Comparison of ENCODE assay signal across 8 cellular contexts in the genomic region with DNA sequence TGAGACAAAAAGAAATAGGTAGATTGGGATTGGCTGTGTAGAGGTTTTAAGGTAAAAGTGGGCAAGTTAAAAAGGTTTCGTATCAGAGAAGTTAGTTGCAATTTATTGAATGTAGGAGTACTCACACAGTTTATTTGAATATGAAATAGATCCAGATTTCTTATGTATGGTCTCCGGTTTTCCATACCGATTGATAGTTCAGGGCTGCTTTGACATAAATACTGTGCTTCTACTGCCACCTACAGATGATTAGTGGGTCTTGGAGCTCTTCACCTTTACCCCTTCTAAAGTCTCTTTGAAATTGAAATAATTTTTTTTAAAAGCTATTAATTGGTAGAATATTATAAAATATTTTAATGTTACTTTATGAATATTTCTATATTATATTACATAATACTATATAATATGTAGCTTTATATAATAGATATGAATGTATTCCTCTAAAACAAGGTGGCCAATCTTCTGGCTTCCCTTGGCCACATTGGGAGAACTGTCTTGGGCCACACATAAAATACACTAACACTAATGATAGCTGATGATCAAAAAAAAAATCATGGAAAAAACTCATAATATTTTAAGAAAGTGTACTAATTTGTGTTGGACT. TPM values are rescaled to one million over a fixed set of nuclear protein-coding genes. Genes with fewer than 3 reads are reported as not detected.
A peak's percentile ranks its signal among the peaks of the same experiment; 100 is the strongest.
DNase-seq lines count a peak whose midpoint lies in the region; ATAC-seq, FAIRE-seq and TF ChIP-seq lines count a peak whose summit lies in the region.

No MANE protein-coding gene starts in this region.

- WGBS in H1 (ENCODE audit: extremely low coverage in 1 of 2, insufficient coverage in 1 of 2, insufficient read length in 1 of 2, insufficient replicate concordance in 2 of 2, low coverage in 1 of 2, low lambda C conversion rate in 2 of 2, missing lambda C conversion rate in 1 of 2), 2 experiments = 71% methylated on average over 3 of the region's 3 CpGs; no CpG with 5 or more reads in 1 of the 2 experiments

- peak; percentile 77 to 80 for TF ChIP-seq RAD21 in H1 (IDR thresholded peaks at IDR 0.05 in 1 of 2, conservative IDR thresholded peaks at IDR 0.05 in 1 of 2; ENCODE audit: low read depth in 2 of 2, low read length in 2 of 2)

- no peaks in the 10 kb centered on the region; a peak in 1 of 4 replicates for H3K79me2 ChIP-seq in H1 (ENCODE audit: control insufficient read depth in 1 of 2, insufficient read depth in 2 of 2, low read length in 2 of 2)

- no peak overlapping the region for H4K8ac ChIP-seq in H1 (ENCODE audit: extremely low read depth, insufficient read depth, low read length)

- no peak overlapping the region for H3K4me2 ChIP-seq in H1 (ENCODE audit: insufficient read depth in 1 of 2, low read depth in 2 of 2, low read length in 2 of 2)

- no peaks in the 10 kb centered on the region for H3K9me3 Mint-ChIP-seq in activated CD4-positive, alpha-beta T cell treated with anti-CD3 and anti-CD28 coated beads, Interleukin-2, amount 10 ng/mL, durations not matched to agents 7 days and 5 days
- no peaks in the 10 kb centered on the region for H3K9me3 Mint-ChIP-seq in naive thymus-derived CD4-positive, alpha-beta T cell

- peaks cover 0 to 3% of the 10 kb centered on the region in 2 experiments for H4K20me1 ChIP-seq in H1 (replicated peaks in 1 of 2; ENCODE audit: control insufficient read depth in 1 of 2, insufficient read depth in 2 of 2, low read length in 2 of 2)

- no peak overlapping the region for H2BK120ac ChIP-seq in H1 (replicated peaks; ENCODE audit: low read depth, low read length)

- no peaks in the 10 kb centered on the region for H3K27me3 Mint-ChIP-seq in activated CD4-positive, alpha-beta T cell treated with anti-CD3 and anti-CD28 coated beads, Interleukin-2, amount 10 ng/mL, durations not matched to agents 7 days and 5 days
- H3K27me3 Mint-ChIP-seq in naive thymus-derived CD4-positive, alpha-beta T cell = no peaks in the 10 kb centered on the region

- H3K36me3 Mint-ChIP-seq in activated CD4-positive, alpha-beta T cell treated with anti-CD3 and anti-CD28 coated beads, Interleukin-2, amount 10 ng/mL, durations not matched to agents 7 days and 5 days (ENCODE audit: low read depth) = peaks cover 14% of the 10 kb centered on the region
- peaks cover 0 to 11% (median 0%) of the 10 kb centered on the region in 5 donors for H3K36me3 Mint-ChIP-seq in naive thymus-derived CD4-positive, alpha-beta T cell

- FAIRE-seq in HTR-8/SVneo (lab: Jason Lieb, UNC) (no peak), H1 (lab: Jason Lieb, UNC) (no peak)

- H3K27ac Mint-ChIP-seq in activated CD4-positive, alpha-beta T cell treated with anti-CD3 and anti-CD28 coated beads, Interleukin-2, amount 10 ng/mL, durations not matched to agents 7 days and 5 days = no peak overlapping the region
- H3K27ac Mint-ChIP-seq in naive thymus-derived CD4-positive, alpha-beta T cell = peak overlapping the region in 8 of 9 donors; percentile 76 to 95 (median 92)

- H2BK15ac ChIP-seq in H1 (ENCODE audit: low read length) = no peak overlapping the region

- H2AK5ac ChIP-seq in H1 (ENCODE audit: low read depth, low read length) = no peak overlapping the region

- DNase-seq in activated CD4-positive, alpha-beta T cell treated with anti-CD3 and anti-CD28 coated beads, Interleukin-2, amount 10 ng/mL, durations not matched to agents 7 days and 5 days = peak; percentile 48
- no peak for DNase-seq in activated CD4-positive, alpha-beta T cell treated with anti-CD3 and anti-CD28 coated beads for 48 hours
- peak; percentile 28 for DNase-seq in HTR-8/SVneo (ENCODE audit: insufficient read length, low spot score)
- DNase-seq in RWPE1 (ENCODE audit: low spot score) = peak; percentile 53
- DNase-seq in H1 (ENCODE audit: low read depth in 1 of 2, low spot score in 2 of 2) = no peak
- peak in 7 of 9 donors; percentile 45 to 70 (median 66) for DNase-seq in naive thymus-derived CD4-positive, alpha-beta T cell

- no peaks in the 10 kb centered on the region; a peak in 1 of 7 replicates for H3K4me1 ChIP-seq in H1 (replicated peaks in 1 of 4; ENCODE audit: control insufficient read depth in 3 of 4, insufficient read depth in 4 of 4, low read length in 3 of 4)
- peaks cover 34 to 46% of the 10 kb centered on the region in 2 donors for H3K4me1 ChIP-seq in naive thymus-derived CD4-positive, alpha-beta T cell (ENCODE audit: control insufficient read depth in 2 of 2, insufficient read depth in 2 of 2, low read length in 2 of 2)

- H2BK5ac ChIP-seq in H1 (ENCODE audit: low read depth, low read length) = no peak overlapping the region

- no peak overlapping the region for H4K91ac ChIP-seq in H1 (replicated peaks; ENCODE audit: insufficient read length, low read length)

- H3K56ac ChIP-seq in H1 (replicated peaks; ENCODE audit: insufficient read length, low read depth, low read length) = no peak overlapping the region

- no peak for TF ChIP-seq POLR2A in H1 (IDR thresholded peaks at IDR 0.05; ENCODE audit: control extremely low read depth in 1 of 2, low read depth in 2 of 2, low read length in 2 of 2)

- H3K36me3 ChIP-seq in H1 (ENCODE audit: control insufficient read depth in 2 of 4, insufficient read depth in 4 of 4, low read length in 3 of 4) = peaks cover 0 to 3% (median 1%) of the 10 kb centered on the region in 4 experiments; a peak in 2 of 8 replicates
- H3K36me3 ChIP-seq in naive thymus-derived CD4-positive, alpha-beta T cell (ENCODE audit: control insufficient read depth in 2 of 3, insufficient read depth in 3 of 3, low read length in 3 of 3) = peaks cover 0 to 6% (median 3%) of the 10 kb centered on the region in 3 experiments

- no peak overlapping the region for H3K4me3 Mint-ChIP-seq in activated CD4-positive, alpha-beta T cell treated with anti-CD3 and anti-CD28 coated beads, Interleukin-2, amount 10 ng/mL, durations not matched to agents 7 days and 5 days
- peak overlapping the region in 6 of 10 donors; percentile 30 to 66 (median 56) for H3K4me3 Mint-ChIP-seq in naive thymus-derived CD4-positive, alpha-beta T cell

- peaks cover 2% of the 10 kb centered on the region; the same call in 1 of the 2 replicates for H3K23me2 ChIP-seq in H1 (ENCODE audit: low read depth, low read length)

- H3K9me3 ChIP-seq in H1 (ENCODE audit: insufficient read depth in 2 of 2, low read depth in 1 of 2, low read length in 1 of 2) = no peaks in the 10 kb centered on the region
- no peaks in the 10 kb centered on the region for H3K9me3 ChIP-seq in naive thymus-derived CD4-positive, alpha-beta T cell (ENCODE audit: control insufficient read depth in 2 of 3, low read length in 3 of 3)

- no peak for TF ChIP-seq EP300 in H1 (IDR thresholded peaks at IDR 0.05; ENCODE audit: borderline replicate concordance in 1 of 2, low read depth in 2 of 2, low read length in 2 of 2)

- H3K27me3 ChIP-seq in H1 (replicated peaks in 1 of 4; ENCODE audit: control insufficient read depth in 3 of 4, extremely low read depth in 1 of 4, insufficient read depth in 3 of 4, low read length in 3 of 4) = no peaks in the 10 kb centered on the region
- H3K27me3 ChIP-seq in naive thymus-derived CD4-positive, alpha-beta T cell (ENCODE audit: control insufficient read depth in 2 of 2, insufficient read depth in 2 of 2, low read length in 2 of 2) = no peaks in the 10 kb centered on the region

- ATAC-seq in naive thymus-derived CD4-positive, alpha-beta T cell = peak; percentile 71
- no peak for ATAC-seq in HG03196 (IDR thresholded peaks at IDR 0.05; ENCODE audit: unreplicated experiment)
- no peak for ATAC-seq in GM21423 (IDR thresholded peaks at IDR 0.05; ENCODE audit: unreplicated experiment)

- POLR2A ChIA-PET in activated CD4-positive, alpha-beta T cell treated with anti-CD3 and anti-CD28 coated beads, Interleukin-2, amount 10 ng/mL, durations not matched to agents 7 days and 5 days (lab: Charles Lee) = interaction anchor here (0.6 kb wide), 1 partner anchor 101 kb away, joined by 6 read pairs; no protein-coding TSS in a partner anchor
- POLR2A ChIA-PET in RWPE1 (lab: Yijun Ruan, JAX; ENCODE audit: low non-redundant PET) (interaction anchor here (0.7 kb wide), 1 partner anchor 9 kb away, joined by 3 read pairs; no protein-coding TSS in a partner anchor), H1 (lab: Charles Lee; ENCODE audit: partially characterized antibody) (interaction anchor here (0.6 to 1.5 kb wide), 5 partner anchors 10 to 181 kb away, joined by 3 to 10 read pairs (median 3); a partner anchor contains a TSS)
- POLR2A ChIA-PET in naive thymus-derived CD4-positive, alpha-beta T cell (lab: Charles Lee) = interaction anchor here (0.6 to 7.4 kb wide), 24 partner anchors 10 to 230 kb away, joined by 3 to 105 read pairs (median 4); a partner anchor contains a TSS

- no peak overlapping the region for H3K18ac ChIP-seq in H1 (ENCODE audit: extremely low read depth, low read length)

- no peak overlapping the region for H2BK20ac ChIP-seq in H1 (ENCODE audit: low read length)

- peaks cover 66% of the 10 kb centered on the region for H3K4me1 Mint-ChIP-seq in activated CD4-positive, alpha-beta T cell treated with anti-CD3 and anti-CD28 coated beads, Interleukin-2, amount 10 ng/mL, durations not matched to agents 7 days and 5 days
- peaks cover 30 to 71% (median 61%) of the 10 kb centered on the region in 7 donors for H3K4me1 Mint-ChIP-seq in naive thymus-derived CD4-positive, alpha-beta T cell

- no peak overlapping the region for H4K5ac ChIP-seq in H1 (ENCODE audit: insufficient read length, low read depth, low read length)

- no peak overlapping the region for H2BK12ac ChIP-seq in H1 (ENCODE audit: low read depth, low read length)

- TF ChIP-seq CTCF in RWPE1 (conservative IDR thresholded peaks at IDR 0.05; ENCODE audit: low read depth) (peak; percentile 56), H1 (IDR thresholded peaks at IDR 0.05; ENCODE audit: control extremely low read depth in 1 of 3, insufficient read depth in 1 of 3, low read depth in 1 of 3, low read length in 3 of 3) (peak in 2 of 3 experiments; percentile 48 to 58; a peak in 2 of 4 replicates)

- intact Hi-C loops in naive thymus-derived CD4-positive, alpha-beta T cell (cut with micrococcal nuclease) = loop anchor here (1.0 to 10.0 kb wide), 10 partner anchors 8 to 1249 kb away; a partner anchor contains a TSS

- no peak overlapping the region for H2AFZ ChIP-seq in H1 (ENCODE audit: low read length)

- CTCF ChIA-PET in activated CD4-positive, alpha-beta T cell treated with anti-CD3 and anti-CD28 coated beads, Interleukin-2, amount 10 ng/mL, durations not matched to agents 7 days and 5 days (lab: Charles Lee) = interaction anchor here (0.6 to 7.7 kb wide), 29 partner anchors 9 to 214 kb away, joined by 3 to 109 read pairs (median 3); a partner anchor contains a TSS
- CTCF ChIA-PET in RWPE1 (lab: Yijun Ruan, JAX) (interaction anchor here (0.5 to 2.5 kb wide), 6 partner anchors 38 to 422 kb away, joined by 3 to 15 read pairs (median 3); no protein-coding TSS in a partner anchor), H1 (lab: Charles Lee; ENCODE audit: partially characterized antibody) (interaction anchor here (0.6 to 10.8 kb wide), 44 partner anchors 10 to 579 kb away, joined by 3 to 242 read pairs (median 4); a partner anchor contains a TSS)
- CTCF ChIA-PET in naive thymus-derived CD4-positive, alpha-beta T cell (lab: Charles Lee) = interaction anchor here (0.6 to 10.8 kb wide), 41 partner anchors 9 to 397 kb away, joined by 3 to 258 read pairs (median 5); a partner anchor contains a TSS

- H3K79me1 ChIP-seq in H1 (ENCODE audit: low read depth, low read length) = peaks cover 2% of the 10 kb centered on the region; the same call in 1 of the 2 replicates

- H3K14ac ChIP-seq in H1 (ENCODE audit: insufficient read length) = no peak overlapping the region

- H3K4ac ChIP-seq in H1 (replicated peaks; ENCODE audit: insufficient read length, low read depth, low read length) = no peak overlapping the region

- H3K4me3 ChIP-seq in H1 (ENCODE audit: extremely low read depth in 1 of 4, insufficient read depth in 2 of 4, low read depth in 3 of 4, low read length in 4 of 4) = no peak overlapping the region
- no peak overlapping the region for H3K4me3 ChIP-seq in naive thymus-derived CD4-positive, alpha-beta T cell (ENCODE audit: low read length)

- H3K27ac ChIP-seq in RWPE1 (no peak overlapping the region), H1 (ENCODE audit: low read depth, low read length) (no peak overlapping the region)
- H3K27ac ChIP-seq in naive thymus-derived CD4-positive, alpha-beta T cell (ENCODE audit: low read depth, low read length) = peak overlapping the region; percentile 48

- no peak overlapping the region for H3K9ac ChIP-seq in H1 (replicated peaks in 1 of 4; ENCODE audit: extremely low read depth in 1 of 4, low read depth in 3 of 4, low read length in 3 of 4)

- H3K23ac ChIP-seq in H1 (ENCODE audit: insufficient read length) = no peak overlapping the region

RNA-seq across cellular contexts. Expression of a gene that starts 7.7 kb away (rescaled TPM):
- 10 to 100 TPM; 19.7 to 25.4 TPM for total RNA-seq in activated CD4-positive, alpha-beta T cell treated with anti-CD3 and anti-CD28 coated beads, Interleukin-2, amount 10 ng/mL, durations not matched to agents 7 days and 5 days
- total RNA-seq in H1 (2021; fragmentation: NEBNext Ultra II Directional; extraction: Animal tissue kit (Norgen Biotek cat#: 25700)) = not detected in 2 replicates
- polyA plus RNA-seq in H1 (2011; rRNA removed) = not detected in 2 replicates
- polyA plus RNA-seq in H1 (2011; cell fraction: cytosol; rRNA removed) = not detected
- polyA plus RNA-seq in H1 (2011; cell fraction: nucleus; rRNA removed) = not detected
- not detected in 4 replicates for polyA plus RNA-seq in H1 (2012, experiment 1 of 2)
- not detected for polyA plus RNA-seq in H1 (2012, experiment 2 of 2)
- not detected for polyA plus RNA-seq in H1 (2013, experiment 1 of 2)
- not detected for polyA plus RNA-seq in H1 (2013, experiment 2 of 2)
- not detected in 2 replicates for polyA minus RNA-seq in H1 (2011; rRNA and poly(A)+ RNA removed)
- polyA minus RNA-seq in H1 (2011; cell fraction: cytosol; rRNA and poly(A)+ RNA removed) = not detected
- not detected for polyA minus RNA-seq in H1 (2011; cell fraction: nucleus; rRNA and poly(A)+ RNA removed)
- 10 to 100 TPM; 11.5 to 40.4 (median 21.1) TPM for total RNA-seq in naive thymus-derived CD4-positive, alpha-beta T cell
- 10 to 100 TPM; 27.9 to 35.9 TPM for polyA plus RNA-seq in naive thymus-derived CD4-positive, alpha-beta T cell

RNA-seq across cellular contexts. Expression of a gene that starts 41.3 kb away (rescaled TPM):
- total RNA-seq in activated CD4-positive, alpha-beta T cell treated with anti-CD3 and anti-CD28 coated beads, Interleukin-2, amount 10 ng/mL, durations not matched to agents 7 days and 5 days = 10 to 100 TPM; 41.4 to 45.1 TPM
- not detected in 2 replicates for total RNA-seq in H1 (2021; fragmentation: NEBNext Ultra II Directional; extraction: Animal tissue kit (Norgen Biotek cat#: 25700))
- polyA plus RNA-seq in H1 (2011; rRNA removed) = not detected in 2 replicates
- not detected for polyA plus RNA-seq in H1 (2011; cell fraction: cytosol; rRNA removed)
- not detected for polyA plus RNA-seq in H1 (2011; cell fraction: nucleus; rRNA removed)
- not detected in 4 replicates for polyA plus RNA-seq in H1 (2012, experiment 1 of 2)
- polyA plus RNA-seq in H1 (2012, experiment 2 of 2) = not detected
- not detected for polyA plus RNA-seq in H1 (2013, experiment 1 of 2)
- not detected for polyA plus RNA-seq in H1 (2013, experiment 2 of 2)
- polyA minus RNA-seq in H1 (2011; rRNA and poly(A)+ RNA removed) = not detected in 2 replicates
- not detected for polyA minus RNA-seq in H1 (2011; cell fraction: cytosol; rRNA and poly(A)+ RNA removed)
- polyA minus RNA-seq in H1 (2011; cell fraction: nucleus; rRNA and poly(A)+ RNA removed) = not detected
- 100 to 1,000 TPM in 4 of 5 experiments, 10 to 100 TPM in 1; 26.8 to 231 (median 112) TPM for total RNA-seq in naive thymus-derived CD4-positive, alpha-beta T cell
- 100 to 1,000 TPM; 234 to 241 TPM for polyA plus RNA-seq in naive thymus-derived CD4-positive, alpha-beta T cell

Comparison
In these comparisons a context has a peak if more than half of its experiments do, and no peak if none do; other contexts are left out.
1. DNase-seq: peak in activated CD4-positive, alpha-beta T cell treated with anti-CD3 and anti-CD28 coated beads, Interleukin-2, amount 10 ng/mL, durations not matched to agents 7 days and 5 days (single experiment), HTR-8/SVneo (single experiment), RWPE1 (single experiment) and naive thymus-derived CD4-positive, alpha-beta T cell (7 of 9); none in activated CD4-positive, alpha-beta T cell treated with anti-CD3 and anti-CD28 coated beads for 48 hours (single experiment) and H1 (0 of 2).
2. RNA of a gene that starts 7.7 kb away (total RNA-seq): 19.7 to 25.4 TPM in activated CD4-positive, alpha-beta T cell treated with anti-CD3 and anti-CD28 coated beads, Interleukin-2, amount 10 ng/mL, durations not matched to agents 7 days and 5 days and 11.5 to 40.4 TPM in naive thymus-derived CD4-positive, alpha-beta T cell; not detected in H1; every median in the first group is over 10 times any median in the second.
3. RNA of a gene that starts 41.3 kb away (total RNA-seq): 26.8 to 231 TPM in naive thymus-derived CD4-positive, alpha-beta T cell and 41.4 to 45.1 TPM in activated CD4-positive, alpha-beta T cell treated with anti-CD3 and anti-CD28 coated beads, Interleukin-2, amount 10 ng/mL, durations not matched to agents 7 days and 5 days; not detected in H1; every median in the first group is over 10 times any median in the second.